Comparison of ENCODE assay signal across 33 cellular contexts in genomic region chr9:126735482-126735881, GRCh38.
"Had no signal": no experiment of that assay in that cellular context is flagged by ENCODE, and none has a peak within 500 bp of the region (broad histone marks: within the 10 kb centered on the region; RNA-seq: fewer than 3 reads in every experiment).

No MANE protein-coding gene starts in this region.

- H3K4me3 ChIP-seq: ascending aorta, breast epithelium, cardiac muscle cell, colonic mucosa had no signal

- FAIRE-seq: endometrium, endothelial cell of umbilical vein, frontal cortex had no signal

- H3K27ac ChIP-seq: ascending aorta, breast epithelium, cardiac muscle cell, colonic mucosa, epithelial cell of prostate, WERI-Rb-1 had no signal

- H3K4me1 Mint-ChIP-seq: activated naive CD8-positive, alpha-beta T cell treated with anti-CD3 and anti-CD28 coated beads, Interleukin-2, amount 10 ng/mL, durations not matched to agents 7 days and 5 days; activated T-helper 17 cell treated with anti-CD3 and anti-CD28 coated beads, Interleukin-2, amount 50 U/mL, for 72 hours; brain; T-helper 17 cell had no signal

- H3K36me3 ChIP-seq: ascending aorta, breast epithelium, cardiac muscle cell, colonic mucosa, WERI-Rb-1 had no signal

- H3K27ac Mint-ChIP-seq: activated CD8-positive, alpha-beta T cell treated with anti-CD3 and anti-CD28 coated beads for 36 hours; activated naive CD4-positive, alpha-beta T cell treated with anti-CD3 and anti-CD28 coated beads for 36 hours; activated naive CD4-positive, alpha-beta T cell treated with anti-CD3 and anti-CD28 coated beads, Interleukin-2, amount 50 U/mL, for 72 hours; activated naive CD8-positive, alpha-beta T cell treated with anti-CD3 and anti-CD28 coated beads, Interleukin-2, amount 10 ng/mL, durations not matched to agents 7 days and 5 days; activated T-helper 17 cell treated with anti-CD3 and anti-CD28 coated beads, Interleukin-2, amount 50 U/mL, for 72 hours; brain; T-helper 17 cell; T-helper 2 cell treated with Interferon-gamma antibody and Interleukin-4, amounts not matched to agents 5 μg/mL and 100 μg/mL, for 36 hours had no signal

- H3K9me3 ChIP-seq: colonic mucosa had no signal

- H3K4me1 ChIP-seq: ascending aorta, breast epithelium, colonic mucosa had no signal

- DNase-seq: activated CD4-positive, alpha-beta T cell treated with anti-CD3 and anti-CD28 coated beads for 4 hours; activated CD4-positive, alpha-beta T cell treated with anti-CD3 and anti-CD28 coated beads, Interleukin-2, amount 50 U/mL, for 1 hour; activated CD4-positive, alpha-beta T cell treated with anti-CD3 and anti-CD28 coated beads, Interleukin-2, amount 50 U/mL, for 48 hours; activated CD4-positive, CD25-positive, alpha-beta regulatory T cell; activated CD4-positive, CD25-positive, alpha-beta regulatory T cell treated with anti-CD3 and anti-CD28 coated beads, Interleukin-2, amount 50 U/mL, for 72 hours; activated CD8-positive, alpha-beta memory T cell treated with anti-CD3 and anti-CD28 coated beads for 24 hours; activated CD8-positive, alpha-beta T cell treated with anti-CD3 and anti-CD28 coated beads for 36 hours; activated effector memory CD4-positive, alpha-beta T cell treated with Interleukin-2 at 50 U/mL for 16 hours; activated gamma-delta T cell treated with Interleukin-2 at 50 U/mL for 16 hours; activated naive CD4-positive, alpha-beta T cell treated with anti-CD3 and anti-CD28 coated beads for 36 hours; activated naive CD8-positive, alpha-beta T cell treated with anti-CD3 and anti-CD28 coated beads, Interleukin-2, amount 10 ng/mL, durations not matched to agents 7 days and 5 days; activated T-cell treated with anti-CD3 and anti-CD28 coated beads, Interleukin-2, amount 50 U/mL, for 4 hours; central memory CD4-positive, alpha-beta T cell; cerebellar nuclear complex; colonic mucosa; effector CD8-positive, alpha-beta T cell; foreskin fibroblast; head of caudate nucleus; T-helper 1 cell; T-helper 17 cell; T1000; WERI-Rb-1 had no signal

- H3K4me3 Mint-ChIP-seq: activated CD8-positive, alpha-beta T cell treated with anti-CD3 and anti-CD28 coated beads for 36 hours; activated naive CD4-positive, alpha-beta T cell treated with anti-CD3 and anti-CD28 coated beads for 36 hours; activated naive CD8-positive, alpha-beta T cell treated with anti-CD3 and anti-CD28 coated beads, Interleukin-2, amount 10 ng/mL, durations not matched to agents 7 days and 5 days; activated T-cell treated with anti-CD3 and anti-CD28 coated beads, Interleukin-2, amount 50 U/mL, for 4 hours; activated T-helper 17 cell treated with anti-CD3 and anti-CD28 coated beads, Interleukin-2, amount 50 U/mL, for 72 hours; brain; T-helper 17 cell; T-helper 2 cell treated with Interferon-gamma antibody and Interleukin-4, amounts not matched to agents 5 μg/mL and 100 μg/mL, for 36 hours had no signal

- H3K27me3 ChIP-seq: ascending aorta, breast epithelium, colonic mucosa had no signal

- ATAC-seq: activated CD8-positive, alpha-beta T cell treated with anti-CD3 and anti-CD28 coated beads for 36 hours; activated naive CD4-positive, alpha-beta T cell treated with anti-CD3 and anti-CD28 coated beads, Interleukin-2, amount 50 U/mL, for 72 hours; activated T-cell treated with anti-CD3 and anti-CD28 coated beads, Interleukin-2, amount 50 U/mL, for 4 hours; activated T-helper 17 cell treated with anti-CD3 and anti-CD28 coated beads, Interleukin-2, amount 50 U/mL, for 72 hours; T-helper 17 cell had no signal

- H3K36me3 Mint-ChIP-seq: brain had no signal

- H3K27me3 Mint-ChIP-seq: activated CD8-positive, alpha-beta T cell treated with anti-CD3 and anti-CD28 coated beads for 36 hours; activated T-helper 17 cell treated with anti-CD3 and anti-CD28 coated beads, Interleukin-2, amount 50 U/mL, for 72 hours had no signal
